In the genomic region with DNA sequence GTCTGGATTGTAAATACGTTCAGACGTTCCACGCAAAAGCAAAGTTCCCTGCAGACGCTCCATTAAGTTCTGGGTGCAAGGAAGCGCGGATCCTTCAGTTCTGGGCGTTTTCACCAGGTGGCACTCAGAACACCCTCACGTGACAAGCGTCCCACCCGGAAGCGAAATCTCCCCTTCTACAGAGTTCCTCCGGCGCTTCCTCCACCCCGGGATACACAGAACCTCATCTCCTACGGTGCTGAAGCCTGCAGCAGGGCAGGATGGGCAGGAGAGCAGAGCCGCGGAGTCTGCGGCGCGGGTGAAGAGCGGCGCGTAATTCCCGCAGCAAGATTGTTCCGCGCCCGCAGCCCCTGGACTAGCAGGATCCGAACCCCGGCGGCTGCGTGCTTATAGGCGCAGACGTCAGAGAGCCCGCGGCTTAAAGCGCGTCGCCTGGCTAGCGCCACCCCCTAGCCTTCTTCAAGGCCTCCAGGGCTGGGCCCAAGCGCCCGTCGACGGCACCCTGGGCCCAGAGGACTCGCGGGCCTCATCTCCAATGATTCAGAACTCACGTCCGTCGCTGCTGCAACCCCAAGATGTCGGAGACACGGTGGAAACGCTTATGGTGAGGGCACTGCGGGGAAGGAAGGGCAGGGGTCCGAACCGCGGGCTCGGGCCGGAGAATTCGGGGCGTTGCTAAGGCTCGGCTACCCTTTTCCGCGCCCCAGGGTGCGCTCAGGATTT, we compare ENCODE assay signal across 1 cellular context.
TF ChIP-seq lines count a peak whose summit lies in the region.

A gene with protein sequence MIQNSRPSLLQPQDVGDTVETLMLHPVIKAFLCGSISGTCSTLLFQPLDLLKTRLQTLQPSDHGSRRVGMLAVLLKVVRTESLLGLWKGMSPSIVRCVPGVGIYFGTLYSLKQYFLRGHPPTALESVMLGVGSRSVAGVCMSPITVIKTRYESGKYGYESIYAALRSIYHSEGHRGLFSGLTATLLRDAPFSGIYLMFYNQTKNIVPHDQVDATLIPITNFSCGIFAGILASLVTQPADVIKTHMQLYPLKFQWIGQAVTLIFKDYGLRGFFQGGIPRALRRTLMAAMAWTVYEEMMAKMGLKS (plus strand): TSS at position 181 of the 723 bp plus-strand sequence. CDS start 355 bp downstream, at position 536.

TF ChIP-seq in K562, 482 proteins besides CTCF, POLR2A, EP300 and RAD21 (continued from another document and continues in another):
- TF ChIP-seq, protein P1, sequence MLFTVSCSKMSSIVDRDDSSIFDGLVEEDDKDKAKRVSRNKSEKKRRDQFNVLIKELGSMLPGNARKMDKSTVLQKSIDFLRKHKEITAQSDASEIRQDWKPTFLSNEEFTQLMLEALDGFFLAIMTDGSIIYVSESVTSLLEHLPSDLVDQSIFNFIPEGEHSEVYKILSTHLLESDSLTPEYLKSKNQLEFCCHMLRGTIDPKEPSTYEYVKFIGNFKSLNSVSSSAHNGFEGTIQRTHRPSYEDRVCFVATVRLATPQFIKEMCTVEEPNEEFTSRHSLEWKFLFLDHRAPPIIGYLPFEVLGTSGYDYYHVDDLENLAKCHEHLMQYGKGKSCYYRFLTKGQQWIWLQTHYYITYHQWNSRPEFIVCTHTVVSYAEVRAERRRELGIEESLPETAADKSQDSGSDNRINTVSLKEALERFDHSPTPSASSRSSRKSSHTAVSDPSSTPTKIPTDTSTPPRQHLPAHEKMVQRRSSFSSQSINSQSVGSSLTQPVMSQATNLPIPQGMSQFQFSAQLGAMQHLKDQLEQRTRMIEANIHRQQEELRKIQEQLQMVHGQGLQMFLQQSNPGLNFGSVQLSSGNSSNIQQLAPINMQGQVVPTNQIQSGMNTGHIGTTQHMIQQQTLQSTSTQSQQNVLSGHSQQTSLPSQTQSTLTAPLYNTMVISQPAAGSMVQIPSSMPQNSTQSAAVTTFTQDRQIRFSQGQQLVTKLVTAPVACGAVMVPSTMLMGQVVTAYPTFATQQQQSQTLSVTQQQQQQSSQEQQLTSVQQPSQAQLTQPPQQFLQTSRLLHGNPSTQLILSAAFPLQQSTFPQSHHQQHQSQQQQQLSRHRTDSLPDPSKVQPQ (CRISPR knock-in tag; IDR thresholded peaks at IDR 0.05; ENCODE audit: borderline replicate concordance): no peak
- TF ChIP-seq HMGN3 (IDR thresholded peaks at IDR 0.05; ENCODE audit: borderline replicate concordance, extremely low read depth, insufficient read length, low read depth, low read length) (peak; percentile 39), ZBTB17 (CRISPR knock-in tag; IDR thresholded peaks at IDR 0.05) (peak; percentile 61; the same call in 1 of the 2 replicates), PHF21A (IDR thresholded peaks at IDR 0.05; ENCODE audit: borderline replicate concordance, low read depth) (no peak), NR4A1 (CRISPR knock-in tag; IDR thresholded peaks at IDR 0.05) (no peak), NR4A1 (tag; IDR thresholded peaks at IDR 0.05) (peak; percentile 37; the same call in 1 of the 2 replicates), KLF13 (tag; IDR thresholded peaks at IDR 0.05; ENCODE audit: borderline replicate concordance, low read depth) (peak; percentile 66; the same call in 1 of the 2 replicates), HDAC2 (IDR thresholded peaks at IDR 0.05) (peak; percentile 87), DACH1 (IDR thresholded peaks at IDR 0.05; ENCODE audit: partially characterized antibody) (peak; percentile 60), RBM14 (IDR thresholded peaks at IDR 0.05; ENCODE audit: borderline replicate concordance, insufficient read depth, low read depth, low read length) (no peak), KDM4B (IDR thresholded peaks at IDR 0.05; ENCODE audit: borderline replicate concordance in 2 of 2, low read depth in 1 of 2) (peak in 1 of 2 experiments; percentile 47; a peak in 1 of 4 replicates), MCM2 (IDR thresholded peaks at IDR 0.05; ENCODE audit: low read depth) (no peak), RNF2 (IDR thresholded peaks at IDR 0.05) (no peak), CBFA2T3 (IDR thresholded peaks at IDR 0.05) (no peak; the same call in 1 of the 2 replicates), ZZZ3 (IDR thresholded peaks at IDR 0.05) (no peak), SP1 (CRISPR knock-in tag; IDR thresholded peaks at IDR 0.05) (peak; percentile 79), ZNF583 (CRISPR knock-in tag; IDR thresholded peaks at IDR 0.05) (no peak), POLR2B (IDR thresholded peaks at IDR 0.05; ENCODE audit: low read depth, partially characterized antibody) (peak; percentile 50), FOXM1 (IDR thresholded peaks at IDR 0.05; ENCODE audit: low read depth) (no peak; the same call in 1 of the 2 replicates), FOXM1 (CRISPR knock-in tag; IDR thresholded peaks at IDR 0.05; ENCODE audit: low read depth) (peak; percentile 76), FOXP1 (CRISPR knock-in tag; IDR thresholded peaks at IDR 0.05) (peak; percentile 74; the same call in 1 of the 2 replicates), ZNF384 (IDR thresholded peaks at IDR 0.05; ENCODE audit: low read depth, low read length) (peak; percentile 33; the same call in 1 of the 2 replicates), CBFB (CRISPR knock-in tag; IDR thresholded peaks at IDR 0.05) (0 out of 2 replicates have a peak, but pooled peaks have one; percentile 20), ZNF146 (CRISPR knock-in tag; IDR thresholded peaks at IDR 0.05; ENCODE audit: unreplicated experiment) (no peak)
- TF ChIP-seq, protein P2, sequence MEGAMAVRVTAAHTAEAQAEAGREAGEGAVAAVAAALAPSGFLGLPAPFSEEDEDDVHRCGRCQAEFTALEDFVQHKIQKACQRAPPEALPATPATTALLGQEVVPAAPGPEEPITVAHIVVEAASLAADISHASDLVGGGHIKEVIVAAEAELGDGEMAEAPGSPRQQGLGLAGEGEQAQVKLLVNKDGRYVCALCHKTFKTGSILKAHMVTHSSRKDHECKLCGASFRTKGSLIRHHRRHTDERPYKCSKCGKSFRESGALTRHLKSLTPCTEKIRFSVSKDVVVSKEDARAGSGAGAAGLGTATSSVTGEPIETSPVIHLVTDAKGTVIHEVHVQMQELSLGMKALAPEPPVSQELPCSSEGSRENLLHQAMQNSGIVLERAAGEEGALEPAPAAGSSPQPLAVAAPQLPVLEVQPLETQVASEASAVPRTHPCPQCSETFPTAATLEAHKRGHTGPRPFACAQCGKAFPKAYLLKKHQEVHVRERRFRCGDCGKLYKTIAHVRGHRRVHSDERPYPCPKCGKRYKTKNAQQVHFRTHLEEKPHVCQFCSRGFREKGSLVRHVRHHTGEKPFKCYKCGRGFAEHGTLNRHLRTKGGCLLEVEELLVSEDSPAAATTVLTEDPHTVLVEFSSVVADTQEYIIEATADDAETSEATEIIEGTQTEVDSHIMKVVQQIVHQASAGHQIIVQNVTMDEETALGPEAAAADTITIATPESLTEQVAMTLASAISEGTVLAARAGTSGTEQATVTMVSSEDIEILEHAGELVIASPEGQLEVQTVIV (CRISPR knock-in tag; IDR thresholded peaks at IDR 0.05; ENCODE audit: borderline replicate concordance): no peak
- TF ChIP-seq, protein P3, sequence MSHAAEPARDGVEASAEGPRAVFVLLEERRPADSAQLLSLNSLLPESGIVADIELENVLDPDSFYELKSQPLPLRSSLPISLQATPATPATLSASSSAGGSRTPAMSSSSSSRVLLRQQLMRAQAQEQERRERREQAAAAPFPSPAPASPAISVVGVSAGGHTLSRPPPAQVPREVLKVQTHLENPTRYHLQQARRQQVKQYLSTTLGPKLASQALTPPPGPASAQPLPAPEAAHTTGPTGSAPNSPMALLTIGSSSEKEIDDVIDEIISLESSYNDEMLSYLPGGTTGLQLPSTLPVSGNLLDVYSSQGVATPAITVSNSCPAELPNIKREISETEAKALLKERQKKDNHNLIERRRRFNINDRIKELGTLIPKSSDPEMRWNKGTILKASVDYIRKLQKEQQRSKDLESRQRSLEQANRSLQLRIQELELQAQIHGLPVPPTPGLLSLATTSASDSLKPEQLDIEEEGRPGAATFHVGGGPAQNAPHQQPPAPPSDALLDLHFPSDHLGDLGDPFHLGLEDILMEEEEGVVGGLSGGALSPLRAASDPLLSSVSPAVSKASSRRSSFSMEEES (CRISPR knock-in tag; IDR thresholded peaks at IDR 0.05): peak; percentile 96
- TF ChIP-seq, protein P4, sequence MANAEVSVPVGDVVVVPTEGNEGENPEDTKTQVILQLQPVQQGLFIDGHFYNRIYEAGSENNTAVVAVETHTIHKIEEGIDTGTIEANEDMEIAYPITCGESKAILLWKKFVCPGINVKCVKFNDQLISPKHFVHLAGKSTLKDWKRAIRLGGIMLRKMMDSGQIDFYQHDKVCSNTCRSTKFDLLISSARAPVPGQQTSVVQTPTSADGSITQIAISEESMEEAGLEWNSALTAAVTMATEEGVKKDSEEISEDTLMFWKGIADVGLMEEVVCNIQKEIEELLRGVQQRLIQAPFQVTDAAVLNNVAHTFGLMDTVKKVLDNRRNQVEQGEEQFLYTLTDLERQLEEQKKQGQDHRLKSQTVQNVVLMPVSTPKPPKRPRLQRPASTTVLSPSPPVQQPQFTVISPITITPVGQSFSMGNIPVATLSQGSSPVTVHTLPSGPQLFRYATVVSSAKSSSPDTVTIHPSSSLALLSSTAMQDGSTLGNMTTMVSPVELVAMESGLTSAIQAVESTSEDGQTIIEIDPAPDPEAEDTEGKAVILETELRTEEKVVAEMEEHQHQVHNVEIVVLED (CRISPR knock-in tag; IDR thresholded peaks at IDR 0.05): peak; percentile 56; the same call in 1 of the 2 replicates
- TF ChIP-seq, protein P5, sequence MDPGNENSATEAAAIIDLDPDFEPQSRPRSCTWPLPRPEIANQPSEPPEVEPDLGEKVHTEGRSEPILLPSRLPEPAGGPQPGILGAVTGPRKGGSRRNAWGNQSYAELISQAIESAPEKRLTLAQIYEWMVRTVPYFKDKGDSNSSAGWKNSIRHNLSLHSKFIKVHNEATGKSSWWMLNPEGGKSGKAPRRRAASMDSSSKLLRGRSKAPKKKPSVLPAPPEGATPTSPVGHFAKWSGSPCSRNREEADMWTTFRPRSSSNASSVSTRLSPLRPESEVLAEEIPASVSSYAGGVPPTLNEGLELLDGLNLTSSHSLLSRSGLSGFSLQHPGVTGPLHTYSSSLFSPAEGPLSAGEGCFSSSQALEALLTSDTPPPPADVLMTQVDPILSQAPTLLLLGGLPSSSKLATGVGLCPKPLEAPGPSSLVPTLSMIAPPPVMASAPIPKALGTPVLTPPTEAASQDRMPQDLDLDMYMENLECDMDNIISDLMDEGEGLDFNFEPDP (CRISPR knock-in tag; IDR thresholded peaks at IDR 0.05): 0 out of 2 replicates have a peak, but pooled peaks have one; percentile 20
- TF ChIP-seq, protein P6, sequence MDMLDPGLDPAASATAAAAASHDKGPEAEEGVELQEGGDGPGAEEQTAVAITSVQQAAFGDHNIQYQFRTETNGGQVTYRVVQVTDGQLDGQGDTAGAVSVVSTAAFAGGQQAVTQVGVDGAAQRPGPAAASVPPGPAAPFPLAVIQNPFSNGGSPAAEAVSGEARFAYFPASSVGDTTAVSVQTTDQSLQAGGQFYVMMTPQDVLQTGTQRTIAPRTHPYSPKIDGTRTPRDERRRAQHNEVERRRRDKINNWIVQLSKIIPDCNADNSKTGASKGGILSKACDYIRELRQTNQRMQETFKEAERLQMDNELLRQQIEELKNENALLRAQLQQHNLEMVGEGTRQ (CRISPR knock-in tag; IDR thresholded peaks at IDR 0.05): peak; percentile 99
- TF ChIP-seq, protein P7, sequence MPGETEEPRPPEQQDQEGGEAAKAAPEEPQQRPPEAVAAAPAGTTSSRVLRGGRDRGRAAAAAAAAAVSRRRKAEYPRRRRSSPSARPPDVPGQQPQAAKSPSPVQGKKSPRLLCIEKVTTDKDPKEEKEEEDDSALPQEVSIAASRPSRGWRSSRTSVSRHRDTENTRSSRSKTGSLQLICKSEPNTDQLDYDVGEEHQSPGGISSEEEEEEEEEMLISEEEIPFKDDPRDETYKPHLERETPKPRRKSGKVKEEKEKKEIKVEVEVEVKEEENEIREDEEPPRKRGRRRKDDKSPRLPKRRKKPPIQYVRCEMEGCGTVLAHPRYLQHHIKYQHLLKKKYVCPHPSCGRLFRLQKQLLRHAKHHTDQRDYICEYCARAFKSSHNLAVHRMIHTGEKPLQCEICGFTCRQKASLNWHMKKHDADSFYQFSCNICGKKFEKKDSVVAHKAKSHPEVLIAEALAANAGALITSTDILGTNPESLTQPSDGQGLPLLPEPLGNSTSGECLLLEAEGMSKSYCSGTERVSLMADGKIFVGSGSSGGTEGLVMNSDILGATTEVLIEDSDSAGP (CRISPR knock-in tag; IDR thresholded peaks at IDR 0.05): peak; percentile 66; the same call in 1 of the 2 replicates
- TF ChIP-seq, protein P8, sequence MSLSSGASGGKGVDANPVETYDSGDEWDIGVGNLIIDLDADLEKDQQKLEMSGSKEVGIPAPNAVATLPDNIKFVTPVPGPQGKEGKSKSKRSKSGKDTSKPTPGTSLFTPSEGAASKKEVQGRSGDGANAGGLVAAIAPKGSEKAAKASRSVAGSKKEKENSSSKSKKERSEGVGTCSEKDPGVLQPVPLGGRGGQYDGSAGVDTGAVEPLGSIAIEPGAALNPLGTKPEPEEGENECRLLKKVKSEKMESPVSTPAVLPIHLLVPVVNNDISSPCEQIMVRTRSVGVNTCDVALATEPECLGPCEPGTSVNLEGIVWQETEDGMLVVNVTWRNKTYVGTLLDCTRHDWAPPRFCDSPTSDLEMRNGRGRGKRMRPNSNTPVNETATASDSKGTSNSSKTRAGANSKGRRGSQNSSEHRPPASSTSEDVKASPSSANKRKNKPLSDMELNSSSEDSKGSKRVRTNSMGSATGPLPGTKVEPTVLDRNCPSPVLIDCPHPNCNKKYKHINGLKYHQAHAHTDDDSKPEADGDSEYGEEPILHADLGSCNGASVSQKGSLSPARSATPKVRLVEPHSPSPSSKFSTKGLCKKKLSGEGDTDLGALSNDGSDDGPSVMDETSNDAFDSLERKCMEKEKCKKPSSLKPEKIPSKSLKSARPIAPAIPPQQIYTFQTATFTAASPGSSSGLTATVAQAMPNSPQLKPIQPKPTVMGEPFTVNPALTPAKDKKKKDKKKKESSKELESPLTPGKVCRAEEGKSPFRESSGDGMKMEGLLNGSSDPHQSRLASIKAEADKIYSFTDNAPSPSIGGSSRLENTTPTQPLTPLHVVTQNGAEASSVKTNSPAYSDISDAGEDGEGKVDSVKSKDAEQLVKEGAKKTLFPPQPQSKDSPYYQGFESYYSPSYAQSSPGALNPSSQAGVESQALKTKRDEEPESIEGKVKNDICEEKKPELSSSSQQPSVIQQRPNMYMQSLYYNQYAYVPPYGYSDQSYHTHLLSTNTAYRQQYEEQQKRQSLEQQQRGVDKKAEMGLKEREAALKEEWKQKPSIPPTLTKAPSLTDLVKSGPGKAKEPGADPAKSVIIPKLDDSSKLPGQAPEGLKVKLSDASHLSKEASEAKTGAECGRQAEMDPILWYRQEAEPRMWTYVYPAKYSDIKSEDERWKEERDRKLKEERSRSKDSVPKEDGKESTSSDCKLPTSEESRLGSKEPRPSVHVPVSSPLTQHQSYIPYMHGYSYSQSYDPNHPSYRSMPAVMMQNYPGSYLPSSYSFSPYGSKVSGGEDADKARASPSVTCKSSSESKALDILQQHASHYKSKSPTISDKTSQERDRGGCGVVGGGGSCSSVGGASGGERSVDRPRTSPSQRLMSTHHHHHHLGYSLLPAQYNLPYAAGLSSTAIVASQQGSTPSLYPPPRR (CRISPR knock-in tag; IDR thresholded peaks at IDR 0.05; ENCODE audit: borderline replicate concordance): peak; percentile 25; the same call in 1 of the 2 replicates
- TF ChIP-seq, protein P9, sequence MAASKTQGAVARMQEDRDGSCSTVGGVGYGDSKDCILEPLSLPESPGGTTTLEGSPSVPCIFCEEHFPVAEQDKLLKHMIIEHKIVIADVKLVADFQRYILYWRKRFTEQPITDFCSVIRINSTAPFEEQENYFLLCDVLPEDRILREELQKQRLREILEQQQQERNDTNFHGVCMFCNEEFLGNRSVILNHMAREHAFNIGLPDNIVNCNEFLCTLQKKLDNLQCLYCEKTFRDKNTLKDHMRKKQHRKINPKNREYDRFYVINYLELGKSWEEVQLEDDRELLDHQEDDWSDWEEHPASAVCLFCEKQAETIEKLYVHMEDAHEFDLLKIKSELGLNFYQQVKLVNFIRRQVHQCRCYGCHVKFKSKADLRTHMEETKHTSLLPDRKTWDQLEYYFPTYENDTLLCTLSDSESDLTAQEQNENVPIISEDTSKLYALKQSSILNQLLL (CRISPR knock-in tag; IDR thresholded peaks at IDR 0.05; ENCODE audit: borderline replicate concordance): no peak
